11 cellular contexts compared by ENCODE assay signal in the genomic region with DNA sequence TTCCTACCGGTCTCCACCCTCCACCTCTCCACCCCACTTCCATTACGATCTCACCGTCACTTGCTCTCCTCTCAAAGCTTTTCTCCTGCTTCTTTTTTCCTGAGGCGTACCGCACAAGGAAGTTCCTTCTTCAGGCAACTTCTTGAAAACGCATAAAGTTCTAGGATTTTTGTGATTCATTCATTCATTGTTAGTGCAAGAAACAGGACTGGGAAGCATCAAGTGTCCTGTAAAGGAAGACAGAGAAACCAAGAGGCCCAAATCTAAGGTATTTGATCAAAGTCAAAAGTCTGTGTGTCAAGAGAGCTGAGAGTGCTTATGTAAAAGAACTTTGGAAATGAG. TPM values are rescaled to one million over a fixed set of nuclear protein-coding genes. Genes with fewer than 3 reads are reported as not detected.
A peak's percentile ranks its signal among the peaks of the same experiment; 100 is the strongest.
DNase-seq lines count a peak whose midpoint lies in the region; ATAC-seq and TF ChIP-seq lines count a peak whose summit lies in the region.
"Had no signal": no experiment of that assay in that cellular context is flagged by ENCODE, and none has a peak within 500 bp of the region (broad histone marks: within the 10 kb centered on the region; RNA-seq: fewer than 3 reads in every experiment).

No MANE protein-coding gene starts in this region.

- peak overlapping the region in 1 of 3 donors; percentile 92 for H3K27ac Mint-ChIP-seq in CD4-positive, CD25-positive, alpha-beta regulatory T cell
- peak overlapping the region; percentile 4 for H3K27ac Mint-ChIP-seq in mesothelial cell of epicardium
- H3K27ac Mint-ChIP-seq in stimulated activated memory B cell treated with anti-CD40 and anti-IgM and Interleukin-4, amounts not matched to agents 10 μg/mL and 1 μg/mL and 100 μg/mL, for 72 hours, result no peak overlapping the region

- peak overlapping the region; percentile 99 for H3K9ac ChIP-seq in Loucy (ENCODE audit: low read depth, low read length, poor library complexity, severe bottlenecking)

- H3K27me3 ChIP-seq in CD4-positive, CD25-positive, alpha-beta regulatory T cell (ENCODE audit: control insufficient read depth, insufficient read depth, low read length), result peaks cover 3% of the 10 kb centered on the region
- peaks cover 8% of the 10 kb centered on the region for H3K27me3 ChIP-seq in Loucy (ENCODE audit: insufficient read depth, low read length, poor library complexity, severe bottlenecking)
- H3K27me3 ChIP-seq: left lung had no signal

- no peaks in the 10 kb centered on the region for H3K36me3 ChIP-seq in CD4-positive, CD25-positive, alpha-beta regulatory T cell (ENCODE audit: control insufficient read depth, insufficient read depth, low read length)
- H3K36me3 ChIP-seq in Loucy (ENCODE audit: insufficient read depth, low read length), result peaks cover 14% of the 10 kb centered on the region; the same call in 1 of the 2 replicates
- H3K36me3 ChIP-seq: left lung had no signal

- no peaks in the 10 kb centered on the region for H3F3A ChIP-seq in Loucy (ENCODE audit: low read depth)

- no peaks in the 10 kb centered on the region for H3K9me3 Mint-ChIP-seq in CD4-positive, CD25-positive, alpha-beta regulatory T cell
- no peaks in the 10 kb centered on the region for H3K9me3 Mint-ChIP-seq in mesothelial cell of epicardium
- no peaks in the 10 kb centered on the region for H3K9me3 Mint-ChIP-seq in stimulated activated memory B cell treated with anti-CD40 and anti-IgM and Interleukin-4, amounts not matched to agents 10 μg/mL and 1 μg/mL and 100 μg/mL, for 72 hours

- TF ChIP-seq CTCF in Loucy (conservative IDR thresholded peaks at IDR 0.05; ENCODE audit: low read length) (no peak), astrocyte of the cerebellum (IDR thresholded peaks at IDR 0.05; ENCODE audit: low read depth, low read length, missing control alignments) (no peak), mesothelial cell of epicardium (IDR thresholded peaks at IDR 0.05; ENCODE audit: unreplicated experiment) (no peak)

- peaks cover 0 to 30% (median 20%) of the 10 kb centered on the region in 4 donors for H3K4me1 Mint-ChIP-seq in CD4-positive, CD25-positive, alpha-beta regulatory T cell
- H3K4me1 Mint-ChIP-seq in mesothelial cell of epicardium, result peaks cover 38% of the 10 kb centered on the region
- H3K4me1 Mint-ChIP-seq in stimulated activated memory B cell treated with anti-CD40 and anti-IgM and Interleukin-4, amounts not matched to agents 10 μg/mL and 1 μg/mL and 100 μg/mL, for 72 hours, result peaks cover 19% of the 10 kb centered on the region

- no peaks in the 10 kb centered on the region for H3K9me3 ChIP-seq in CD4-positive, CD25-positive, alpha-beta regulatory T cell (ENCODE audit: control insufficient read depth in 2 of 2, low read length in 2 of 2)
- no peaks in the 10 kb centered on the region for H3K9me3 ChIP-seq in Loucy (ENCODE audit: insufficient read depth, low read depth, low read length)
- H3K9me3 ChIP-seq: left lung had no signal

- no peak overlapping the region for H3K27ac ChIP-seq in CD4-positive, CD25-positive, alpha-beta regulatory T cell (ENCODE audit: insufficient read depth, low read length, poor library complexity, severe bottlenecking)

- no peaks in the 10 kb centered on the region for H3K36me3 Mint-ChIP-seq in CD4-positive, CD25-positive, alpha-beta regulatory T cell
- no peaks in the 10 kb centered on the region for H3K36me3 Mint-ChIP-seq in mesothelial cell of epicardium
- no peaks in the 10 kb centered on the region for H3K36me3 Mint-ChIP-seq in stimulated activated memory B cell treated with anti-CD40 and anti-IgM and Interleukin-4, amounts not matched to agents 10 μg/mL and 1 μg/mL and 100 μg/mL, for 72 hours

- in situ Hi-C loops in astrocyte of the cerebellum (cut with HindIII; ENCODE audit: low sequenced_read_pairs), result no loop called here

- H3K4me3 ChIP-seq in CD4-positive, CD25-positive, alpha-beta regulatory T cell (ENCODE audit: low read depth, low read length), result no peak overlapping the region
- H3K4me3 ChIP-seq in Loucy (ENCODE audit: low read length, poor library complexity, severe bottlenecking), result peak overlapping the region; percentile 74
- H3K4me3 ChIP-seq in astrocyte of the cerebellum (ENCODE audit: low read depth, low read length), result peak overlapping the region; percentile 49

- peaks cover 28% of the 10 kb centered on the region for H3K79me2 ChIP-seq in Loucy (ENCODE audit: insufficient read depth, low read length)

- no peak for DNase-seq in CD4-positive, CD25-positive, alpha-beta regulatory T cell
- DNase-seq in astrocyte of the cerebellum (ENCODE audit: low read depth) (no peak), mesothelial cell of epicardium (ENCODE audit: low spot score in 2 of 2, unreplicated experiment in 2 of 2) (no peak), NCI-H1417 (lab: John Stamatoyannopoulos, UW) (no peak), AML-193 (lab: John Stamatoyannopoulos, UW) (no peak), DMS153 treated with DMSO at 0.1 percent for 48 hours (lab: John Stamatoyannopoulos, UW; ENCODE audit: unreplicated experiment) (no peak)
- DNase-seq: effector CD8-positive, alpha-beta T cell; GDM1 had no signal

- no peaks in the 10 kb centered on the region for H3K9me2 ChIP-seq in Loucy (replicated peaks; ENCODE audit: low read depth, low read length)

- peak overlapping the region; percentile 85 to 99 (median 88) for H3K4me3 Mint-ChIP-seq in CD4-positive, CD25-positive, alpha-beta regulatory T cell
- peak overlapping the region; percentile 76 for H3K4me3 Mint-ChIP-seq in mesothelial cell of epicardium
- no peak overlapping the region for H3K4me3 Mint-ChIP-seq in stimulated activated memory B cell treated with anti-CD40 and anti-IgM and Interleukin-4, amounts not matched to agents 10 μg/mL and 1 μg/mL and 100 μg/mL, for 72 hours

- H2AFZ ChIP-seq in Loucy (ENCODE audit: low read length), result no peak overlapping the region

- H3K4me2 ChIP-seq in Loucy (ENCODE audit: low read depth, low read length, poor library complexity, severe bottlenecking), result peak overlapping the region; percentile 69

- peaks cover 34% of the 10 kb centered on the region for H3K4me1 ChIP-seq in CD4-positive, CD25-positive, alpha-beta regulatory T cell (ENCODE audit: control insufficient read depth, insufficient read depth, low read length, poor library complexity, severe bottlenecking)
- H3K4me1 ChIP-seq in Loucy (ENCODE audit: insufficient read depth, low read length, poor library complexity, severe bottlenecking), result peaks cover 32% of the 10 kb centered on the region

- no peak for ATAC-seq in CD4-positive, CD25-positive, alpha-beta regulatory T cell (ENCODE audit: low read depth in 2 of 2)
- no peak for ATAC-seq in stimulated activated memory B cell treated with anti-CD40 and anti-IgM and Interleukin-4, amounts not matched to agents 10 μg/mL and 1 μg/mL and 100 μg/mL, for 72 hours

- H3K27me3 Mint-ChIP-seq in CD4-positive, CD25-positive, alpha-beta regulatory T cell, result peaks cover 30% of the 10 kb centered on the region
- peaks cover 6% of the 10 kb centered on the region for H3K27me3 Mint-ChIP-seq in mesothelial cell of epicardium (ENCODE audit: low read depth)
- peaks cover 14% of the 10 kb centered on the region for H3K27me3 Mint-ChIP-seq in stimulated activated memory B cell treated with anti-CD40 and anti-IgM and Interleukin-4, amounts not matched to agents 10 μg/mL and 1 μg/mL and 100 μg/mL, for 72 hours

- peaks cover 21% of the 10 kb centered on the region for H4K20me1 ChIP-seq in Loucy (ENCODE audit: insufficient read depth, low read length, poor library complexity, severe bottlenecking)

RNA-seq across cellular contexts. Expression of gene RCC2, which starts 1.3 kb away (rescaled TPM):
- total RNA-seq in CD4-positive, CD25-positive, alpha-beta regulatory T cell, result 36.0 TPM
- 10 to 100 TPM; 13.1 to 19.4 (median 16.1) TPM for polyA plus RNA-seq in CD4-positive, CD25-positive, alpha-beta regulatory T cell
- 155 to 164 TPM (median 159 TPM) in 3 replicates for total RNA-seq in mesothelial cell of epicardium
